ENCODE assay signal across 1 cellular context in genomic region chr7:143884276-143884977, GRCh38.
TF ChIP-seq lines count a peak whose summit lies in the region.

No MANE protein-coding gene starts in this region.

TF ChIP-seq in GM12878, 131 proteins besides CTCF, POLR2A, EP300 and RAD21 (continued from another document):
- TF ChIP-seq HSF1 (IDR thresholded peaks at IDR 0.05; ENCODE audit: low read depth, low read length) (no peak), ZNF274 (IDR thresholded peaks at IDR 0.05; ENCODE audit: insufficient read depth, insufficient read length) (no peak), CBX5 (IDR thresholded peaks at IDR 0.05; ENCODE audit: low read depth) (no peak), KAT2A (conservative IDR thresholded peaks at IDR 0.05; ENCODE audit: control insufficient read depth, low read depth, low read length) (no peak), REST (IDR thresholded peaks at IDR 0.05; ENCODE audit: low read depth, low read length) (no peak), ZZZ3 (IDR thresholded peaks at IDR 0.05; ENCODE audit: control insufficient read depth, insufficient read length, low read depth) (no peak), ZNF217 (IDR thresholded peaks at IDR 0.05) (no peak), BACH1 (IDR thresholded peaks at IDR 0.05; ENCODE audit: borderline replicate concordance) (no peak), ZBTB33 (IDR thresholded peaks at IDR 0.05) (no peak)
